10 cellular contexts compared by ENCODE assay signal in genomic region chr7:40673285-40673684, GRCh38.
DNase-seq lines count a peak whose midpoint lies in the region; ATAC-seq and TF ChIP-seq lines count a peak whose summit lies in the region.
"Had no signal": no experiment of that assay in that cellular context is flagged by ENCODE, and none has a peak within 500 bp of the region (broad histone marks: within the 10 kb centered on the region; RNA-seq: fewer than 3 reads in every experiment).

No MANE protein-coding gene starts in this region.

- no peak for TF ChIP-seq POLR2A in NB4 (IDR thresholded peaks at IDR 0.05; ENCODE audit: extremely low read depth, insufficient read length)

- TF ChIP-seq CTCF in NB4 (IDR thresholded peaks at IDR 0.05; ENCODE audit: low read depth, low read length) (no peak), astrocyte of the cerebellum (IDR thresholded peaks at IDR 0.05; ENCODE audit: low read depth, low read length, missing control alignments) (no peak), mucosa of descending colon (IDR thresholded peaks at IDR 0.05) (no peak)

- peak; percentile 54 for ATAC-seq in mucosa of descending colon

- in situ Hi-C loops in astrocyte of the cerebellum (cut with HindIII; ENCODE audit: low sequenced_read_pairs) = no loop called here

- intact Hi-C loops in mucosa of descending colon (cut with DNase I, micrococcal nuclease) = no loop called here

- peak; percentile 69 for DNase-seq in EL
- DNase-seq in NB4 (ENCODE audit: low read depth) = peak; percentile 26
- DNase-seq in astrocyte of the cerebellum (ENCODE audit: low read depth) = peak; percentile 67
- no peak for DNase-seq in mucosa of descending colon
- DNase-seq in activated effector memory CD4-positive, alpha-beta T cell treated with anti-CD3 and anti-CD28 coated beads, Interleukin-2, amount 50 U/mL, for 16 hours = no peak
- no peak for DNase-seq in mucosa of gallbladder (ENCODE audit: low spot score)
- DNase-seq in RKO (ENCODE audit: low spot score) = no peak
- DNase-seq in T-helper 9 cell = no peak
- DNase-seq: hippocampal formation, spleen had no signal

- peaks cover 8% of the 10 kb centered on the region for H3K4me1 ChIP-seq in mucosa of descending colon (ENCODE audit: low read depth)
- H3K4me1 ChIP-seq: spleen had no signal

- no peaks in the 10 kb centered on the region for H3K9me3 ChIP-seq in mucosa of descending colon
- H3K9me3 ChIP-seq: spleen had no signal

- H3K4me3 ChIP-seq in NB4 (ENCODE audit: low read depth, low read length) = no peak overlapping the region
- no peak overlapping the region for H3K4me3 ChIP-seq in astrocyte of the cerebellum (ENCODE audit: low read depth, low read length)
- H3K4me3 ChIP-seq in mucosa of descending colon = no peak overlapping the region
- H3K4me3 ChIP-seq: spleen had no signal

- H3K36me3 ChIP-seq in mucosa of descending colon (ENCODE audit: low read depth) = no peaks in the 10 kb centered on the region
- H3K36me3 ChIP-seq: spleen had no signal

Comparison
In these comparisons a context has a peak if more than half of its experiments do, and no peak if none do; other contexts are left out.
1. DNase-seq: peak in EL (single experiment), NB4 (single experiment) and astrocyte of the cerebellum (single experiment); none in mucosa of descending colon (0 of 3), activated effector memory CD4-positive, alpha-beta T cell treated with anti-CD3 and anti-CD28 coated beads, Interleukin-2, amount 50 U/mL, for 16 hours (single experiment), mucosa of gallbladder (single experiment), RKO (single experiment) and T-helper 9 cell (single experiment).